8 cellular contexts compared by ENCODE assay signal in genomic region chr17:51435641-51436091, GRCh38.
DNase-seq lines count a peak whose midpoint lies in the region; ATAC-seq and TF ChIP-seq lines count a peak whose summit lies in the region.

No MANE protein-coding gene starts in this region.

- peak; percentile 94 for ATAC-seq in GM19351 (IDR thresholded peaks at IDR 0.05; ENCODE audit: unreplicated experiment)
- no peak for ATAC-seq in GM18907 (IDR thresholded peaks at IDR 0.05; ENCODE audit: unreplicated experiment)

- peak; percentile 90 for TF ChIP-seq CTCF in BE2C (IDR thresholded peaks at IDR 0.05; ENCODE audit: low read depth, low read length)

- H3K4me1 ChIP-seq in BE2C: peaks cover 21% of the 10 kb centered on the region

- DNase-seq in BE2C (peak; percentile 87), NCI-H2081 treated with DMSO at 0.1 percent for 48 hours (lab: John Stamatoyannopoulos, UW) (peak; percentile 94), globus pallidus (ENCODE audit: low spot score) (peak; percentile 45), epidermal melanocyte (ENCODE audit: insufficient read length, low spot score) (no peak)
- peak; percentile 41 for DNase-seq in activated CD4-positive, CD25-positive, alpha-beta regulatory T cell treated with anti-CD3 and anti-CD28 coated beads, Interleukin-2, amount 50 U/mL, for 72 hours
- DNase-seq in stimulated activated CD4-positive, alpha-beta T cell treated with anti-CD3 and anti-CD28 coated beads, Interleukin-2, amount 100 ng/mL, for 4 hours (ENCODE audit: low read depth): peak; percentile 30

- H3K27me3 ChIP-seq in BE2C: no peaks in the 10 kb centered on the region

- H3K9me3 ChIP-seq in BE2C: no peaks in the 10 kb centered on the region

- 0 out of 2 replicates have a peak overlapping the region, but pooled peaks have one; percentile 11 for H3K4me3 ChIP-seq in BE2C (ENCODE audit: low read depth, low read length)

- H3K36me3 ChIP-seq in BE2C: no peaks in the 10 kb centered on the region
